ENCODE assay signal across 16 cellular contexts in genomic region chr2:21254170-21254965, GRCh38.
DNase-seq lines count a peak whose midpoint lies in the region; ATAC-seq and TF ChIP-seq lines count a peak whose summit lies in the region.
"Had no signal": no experiment of that assay in that cellular context is flagged by ENCODE, and none has a peak within 500 bp of the region (broad histone marks: within the 10 kb centered on the region; RNA-seq: fewer than 3 reads in every experiment).

No MANE protein-coding gene starts in this region.

- DNase-seq in islet precursor cell: peak; percentile 13
- DNase-seq in progenitor cell of endocrine pancreas (ENCODE audit: low spot score, unreplicated experiment): no peak
- DNase-seq in upper lobe of left lung: no peak
- no peak for DNase-seq in stimulated activated CD4-positive, alpha-beta T cell treated with anti-CD3 and anti-CD28 coated beads, Interleukin-15, amount 100 ng/mL, for 24 hours
- DNase-seq: H7, KBM-7, MV-4-11, NCI-H1694 treated with DMSO at 0.1 percent for 48 hours, Peyer's patch, Right ventricle myocardium superior had no signal

- H3K27me3 Mint-ChIP-seq in progenitor cell of endocrine pancreas: no peaks in the 10 kb centered on the region

- peak overlapping the region in 4 of 11 experiments; percentile 65 to 80 (median 78); a peak in 2 of 22 replicates for H3K4me2 ChIP-seq in BLaER1 treated with 17β-estradiol and CSF1 and Interleukin-3, amounts not matched to agents 10 nM and 100 nM

- no peak for TF ChIP-seq EP300 in upper lobe of left lung (IDR thresholded peaks at IDR 0.05)

- no peak for TF ChIP-seq POLR2A in upper lobe of left lung (IDR thresholded peaks at IDR 0.05)

- no peaks in the 10 kb centered on the region for H3K9me3 ChIP-seq in BLaER1 treated with 17β-estradiol and CSF1 and Interleukin-3, amounts not matched to agents 10 nM and 100 nM (replicated peaks in 1 of 11)
- no peaks in the 10 kb centered on the region for H3K9me3 ChIP-seq in upper lobe of left lung
- H3K9me3 ChIP-seq: Peyer's patch had no signal

- peaks cover 20% of the 10 kb centered on the region for H3K4me1 Mint-ChIP-seq in progenitor cell of endocrine pancreas (ENCODE audit: low read depth)

- WGBS in upper lobe of left lung, 2 donors: 86 to 88% methylated on average over 6 of the region's 6 CpGs

- H3K4me1 ChIP-seq in BLaER1 treated with 17β-estradiol and CSF1 and Interleukin-3, amounts not matched to agents 10 nM and 100 nM: peaks cover 30 to 40% (median 34%) of the 10 kb centered on the region in 10 experiments
- H3K4me1 ChIP-seq in upper lobe of left lung: no peaks in the 10 kb centered on the region
- H3K4me1 ChIP-seq: Peyer's patch had no signal

- TF ChIP-seq CTCF in progenitor cell of endocrine pancreas (IDR thresholded peaks at IDR 0.05; ENCODE audit: unreplicated experiment) (no peak), upper lobe of left lung (IDR thresholded peaks at IDR 0.05) (no peak)

- H3K36me3 ChIP-seq in BLaER1 treated with 17β-estradiol and CSF1 and Interleukin-3, amounts not matched to agents 10 nM and 100 nM: no peaks in the 10 kb centered on the region
- H3K36me3 ChIP-seq in upper lobe of left lung: no peaks in the 10 kb centered on the region
- H3K36me3 ChIP-seq: Peyer's patch had no signal

- H3K36me3 Mint-ChIP-seq in progenitor cell of endocrine pancreas (ENCODE audit: insufficient read depth): no peaks in the 10 kb centered on the region

- H3K27me3 ChIP-seq in BLaER1 treated with 17β-estradiol and CSF1 and Interleukin-3, amounts not matched to agents 10 nM and 100 nM: no peaks in the 10 kb centered on the region
- H3K27me3 ChIP-seq in upper lobe of left lung: no peaks in the 10 kb centered on the region
- H3K27me3 ChIP-seq: Peyer's patch had no signal

- peak overlapping the region; percentile 18 for H3K27ac Mint-ChIP-seq in progenitor cell of endocrine pancreas

- no peak overlapping the region for H3K4me3 ChIP-seq in BLaER1 treated with 17β-estradiol and CSF1 and Interleukin-3, amounts not matched to agents 10 nM and 100 nM
- no peak overlapping the region for H3K4me3 ChIP-seq in upper lobe of left lung
- H3K4me3 ChIP-seq: Peyer's patch, SK-N-MC had no signal

- no peak overlapping the region for H3K9ac ChIP-seq in BLaER1 treated with 17β-estradiol and CSF1 and Interleukin-3, amounts not matched to agents 10 nM and 100 nM

- H4K20me1 ChIP-seq in BLaER1 treated with 17β-estradiol and CSF1 and Interleukin-3, amounts not matched to agents 10 nM and 100 nM: no peaks in the 10 kb centered on the region

- no peaks in the 10 kb centered on the region for H3K9me3 Mint-ChIP-seq in progenitor cell of endocrine pancreas (ENCODE audit: low read depth)

- no peak for ATAC-seq in upper lobe of left lung (ENCODE audit: low FRiP score in 2 of 2)
- ATAC-seq in HG03460 (IDR thresholded peaks at IDR 0.05; ENCODE audit: unreplicated experiment): no peak
- no peak for ATAC-seq in GM18520 (IDR thresholded peaks at IDR 0.05; ENCODE audit: unreplicated experiment)

- peak overlapping the region in 10 of 11 experiments; percentile 14 to 84 (median 78); a peak in 15 of 22 replicates for H3K27ac ChIP-seq in BLaER1 treated with 17β-estradiol and CSF1 and Interleukin-3, amounts not matched to agents 10 nM and 100 nM
- H3K27ac ChIP-seq in cingulate gyrus (ENCODE audit: low read depth, low read length) (peak overlapping the region; percentile 98), upper lobe of left lung (no peak overlapping the region)
- H3K27ac ChIP-seq: C4-2B, Peyer's patch, SK-N-MC had no signal

- H3K4me3 Mint-ChIP-seq in progenitor cell of endocrine pancreas (ENCODE audit: low read depth): no peak overlapping the region

Comparison
In these comparisons a context has a peak if more than half of its experiments do, and no peak if none do; other contexts are left out.
1. H3K27ac ChIP-seq: peak in BLaER1 treated with 17β-estradiol and CSF1 and Interleukin-3, amounts not matched to agents 10 nM and 100 nM (10 of 11) and cingulate gyrus (single experiment); none in upper lobe of left lung (0 of 4).